In the genomic region with DNA sequence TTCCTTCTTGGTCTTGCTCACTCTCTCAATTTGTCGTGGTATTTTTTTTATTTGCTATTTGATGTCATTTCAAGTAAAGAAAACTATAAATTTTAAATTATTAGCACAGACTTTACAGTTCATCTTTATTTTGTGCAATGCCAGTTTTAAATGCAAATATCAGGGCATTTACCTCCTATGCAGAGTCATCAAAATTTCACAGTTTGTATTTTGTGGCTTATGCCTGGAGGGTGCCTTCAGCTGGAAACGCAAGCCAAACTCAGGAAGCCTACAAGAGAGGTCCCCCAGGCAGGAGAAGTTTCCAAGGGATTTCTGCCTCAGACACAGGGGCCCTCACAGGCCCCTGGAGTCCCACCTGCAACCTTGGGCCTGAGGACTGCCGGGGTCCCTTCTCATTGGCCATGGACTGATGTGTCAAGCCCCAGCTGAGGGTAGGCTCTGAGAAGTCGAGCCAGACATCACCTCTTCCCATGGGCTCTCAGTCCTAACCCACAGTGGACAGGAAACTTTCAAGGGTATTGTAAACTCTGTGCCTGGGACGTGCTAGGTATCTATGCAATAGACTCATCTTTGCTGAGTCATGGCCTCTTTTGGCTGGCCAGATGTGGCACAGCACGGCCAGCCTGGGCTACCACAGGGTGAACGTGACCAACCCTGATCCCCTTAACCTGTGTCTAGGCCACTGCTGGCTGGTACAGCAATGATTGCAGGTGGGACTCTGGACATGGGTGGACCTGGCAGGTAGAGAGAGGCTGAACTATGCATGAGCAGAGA, we compare ENCODE assay signal across 24 cellular contexts.
"Had no signal": no experiment of that assay in that cellular context is flagged by ENCODE, and none has a peak within 500 bp of the region (broad histone marks: within the 10 kb centered on the region; RNA-seq: fewer than 3 reads in every experiment).

No MANE protein-coding gene starts in this region.

- DNase-seq: activated B cell treated with CpG ODN at 0.5 μM for 24 hours; activated CD4-positive, alpha-beta T cell treated with anti-CD3 and anti-CD28 coated beads for 1 hour; activated CD4-positive, alpha-beta T cell treated with anti-CD3 and anti-CD28 coated beads, Interleukin-2, amount 10 ng/mL, durations not matched to agents 24 days and 14 days; activated CD4-positive, alpha-beta T cell treated with anti-CD3 and anti-CD28 coated beads, Interleukin-2, amount 50 U/mL, for 48 hours; activated CD8-positive, alpha-beta memory T cell treated with anti-CD3 and anti-CD28 coated beads, Interleukin-2, amount 10 ng/mL, durations not matched to agents 7 days and 5 days; activated gamma-delta T cell; activated naive CD4-positive, alpha-beta T cell treated with anti-CD3 and anti-CD28 coated beads, Interleukin-2, amount 10 ng/mL, durations not matched to agents 7 days and 5 days; activated naive CD8-positive, alpha-beta T cell treated with anti-CD3 and anti-CD28 coated beads for 36 hours; activated T-cell treated with anti-CD3 and anti-CD28 coated beads, Interleukin-2, amount 50 U/mL, for 4 hours; brain microvascular endothelial cell; NCI-H1092 treated with DMSO at 0.1 percent for 48 hours; NCI-H1417 treated with DMSO at 0.1 percent for 48 hours; NCI-H1694; NCI-H2029; NCI-H2107; NCI-H2171 treated with DMSO at 0.1 percent for 48 hours; NCI-H345; NCI-H510A; PC-3; SHP77 treated with DMSO at 0.1 percent for 48 hours; T-helper 17 cell; T-helper 9 cell had no signal

- H3K27ac ChIP-seq: brain microvascular endothelial cell, cardiac muscle cell had no signal

- H3K36me3 ChIP-seq: brain microvascular endothelial cell, cardiac muscle cell had no signal

- H3K4me3 ChIP-seq: cardiac muscle cell had no signal

- ATAC-seq: activated CD8-positive, alpha-beta memory T cell treated with anti-CD3 and anti-CD28 coated beads, Interleukin-2, amount 10 ng/mL, durations not matched to agents 7 days and 5 days; activated T-cell treated with anti-CD3 and anti-CD28 coated beads, Interleukin-2, amount 50 U/mL, for 4 hours; PC-3; T-helper 17 cell had no signal

- FAIRE-seq: RCC 7860 had no signal

- H3K27me3 ChIP-seq: brain microvascular endothelial cell had no signal
